In genomic region chr1:165898837-165899236, GRCh38 we compare ENCODE assay signal across 10 cellular contexts.
A peak's percentile ranks its signal among the peaks of the same experiment; 100 is the strongest.
DNase-seq lines count a peak whose midpoint lies in the region; ATAC-seq and TF ChIP-seq lines count a peak whose summit lies in the region.
"Had no signal": no experiment of that assay in that cellular context is flagged by ENCODE, and none has a peak within 500 bp of the region (broad histone marks: within the 10 kb centered on the region; RNA-seq: fewer than 3 reads in every experiment).

No MANE protein-coding gene starts in this region.

- CTCF ChIA-PET in CD4-positive, alpha-beta memory T cell (lab: Charles Lee; ENCODE audit: partially characterized antibody): interaction anchor here (1.0 to 19.5 kb wide), 2 partner anchors 16 to 26 kb away, joined by 4 to 123 read pairs; no protein-coding TSS in a partner anchor

- ATAC-seq in gastroesophageal sphincter: peak; percentile 69
- no peak for ATAC-seq in HG03045 (IDR thresholded peaks at IDR 0.05; ENCODE audit: unreplicated experiment)
- ATAC-seq: HepG2 had no signal

- no peaks in the 10 kb centered on the region for H3K9me3 ChIP-seq in gastroesophageal sphincter
- no peaks in the 10 kb centered on the region for H3K9me3 ChIP-seq in CD4-positive, alpha-beta memory T cell (ENCODE audit: control insufficient read depth in 1 of 2, low read length in 2 of 2)

- no peak for TF ChIP-seq CTCF in VCaP (conservative IDR thresholded peaks at IDR 0.05)
- TF ChIP-seq CTCF in gastroesophageal sphincter (IDR thresholded peaks at IDR 0.05): no peak

- no peak for TF ChIP-seq EP300 in gastroesophageal sphincter (IDR thresholded peaks at IDR 0.05)

- peaks cover 0 to 42% of the 10 kb centered on the region in 2 donors for H3K36me3 ChIP-seq in gastroesophageal sphincter
- no peaks in the 10 kb centered on the region for H3K36me3 ChIP-seq in CD4-positive, alpha-beta memory T cell (ENCODE audit: insufficient read depth, low read length)

- intact Hi-C loops in CD4-positive, alpha-beta memory T cell (cut with micrococcal nuclease): no loop called here

- no peak overlapping the region for H3K27ac Mint-ChIP-seq in CD4-positive, alpha-beta memory T cell

- 29 to 39% methylated on average over 1 to 3 of the region's 3 CpGs for WGBS in gastroesophageal sphincter (ENCODE audit: low coverage in 1 of 2), 2 donors

- POLR2A ChIA-PET in CD4-positive, alpha-beta memory T cell (lab: Charles Lee; ENCODE audit: partially characterized antibody): no interaction called here

- no peaks in the 10 kb centered on the region for H3K27me3 Mint-ChIP-seq in CD4-positive, alpha-beta memory T cell

- no peak overlapping the region for H3K4me3 Mint-ChIP-seq in CD4-positive, alpha-beta memory T cell

- H3K9me3 Mint-ChIP-seq in CD4-positive, alpha-beta memory T cell: no peaks in the 10 kb centered on the region

- H3K4me1 Mint-ChIP-seq in CD4-positive, alpha-beta memory T cell: peaks cover 6 to 13% (median 10%) of the 10 kb centered on the region in 4 donors

- H3K36me3 Mint-ChIP-seq in CD4-positive, alpha-beta memory T cell: no peaks in the 10 kb centered on the region

- DNase-seq in ELR (ENCODE audit: low read depth) (peak; percentile 99), skeletal muscle cell (ENCODE audit: low read depth) (peak; percentile 94), NCI-H2196 treated with DMSO at 0.1 percent for 48 hours (lab: John Stamatoyannopoulos, UW; ENCODE audit: unreplicated experiment) (no peak)
- DNase-seq in CD4-positive, alpha-beta memory T cell: no peak
- DNase-seq in activated CD4-positive, alpha-beta T cell treated with anti-CD3 and anti-CD28 coated beads for 48 hours: no peak
- DNase-seq: effector CD8-positive, alpha-beta T cell had no signal

- H3K27ac ChIP-seq in VCaP (peak overlapping the region; percentile 44), gastroesophageal sphincter (peak overlapping the region in 3 of 4 donors; percentile 31 to 76 (median 56))
- H3K27ac ChIP-seq in CD4-positive, alpha-beta memory T cell (ENCODE audit: low read depth, low read length): no peak overlapping the region

- peaks cover 0 to 16% (median 13%) of the 10 kb centered on the region in 3 donors for H3K4me1 ChIP-seq in gastroesophageal sphincter
- H3K4me1 ChIP-seq in CD4-positive, alpha-beta memory T cell (ENCODE audit: insufficient read depth, low read length): peaks cover 6% of the 10 kb centered on the region

- H3K4me3 ChIP-seq in gastroesophageal sphincter (no peak overlapping the region), skeletal muscle cell (ENCODE audit: low read depth, low read length) (no peak overlapping the region)
- no peak overlapping the region for H3K4me3 ChIP-seq in CD4-positive, alpha-beta memory T cell (ENCODE audit: low read length in 2 of 2)

- no peak for TF ChIP-seq POLR2A in gastroesophageal sphincter (IDR thresholded peaks at IDR 0.05)

- H3K27me3 ChIP-seq in gastroesophageal sphincter: no peaks in the 10 kb centered on the region
- H3K27me3 ChIP-seq in CD4-positive, alpha-beta memory T cell (ENCODE audit: insufficient read depth, low read length): no peaks in the 10 kb centered on the region

Comparison
In these comparisons a context has a peak if more than half of its experiments do, and no peak if none do; other contexts are left out.
1. DNase-seq: peak in ELR (single experiment) and skeletal muscle cell (single experiment); none in NCI-H2196 treated with DMSO at 0.1 percent for 48 hours (single experiment), CD4-positive, alpha-beta memory T cell (0 of 5) and activated CD4-positive, alpha-beta T cell treated with anti-CD3 and anti-CD28 coated beads for 48 hours (single experiment).